ENCODE assay signal across 31 cellular contexts in genomic region chr9:100196828-100197227, GRCh38.
"Had no signal": no experiment of that assay in that cellular context is flagged by ENCODE, and none has a peak within 500 bp of the region (broad histone marks: within the 10 kb centered on the region; RNA-seq: fewer than 3 reads in every experiment).

No MANE protein-coding gene starts in this region.

- H3K27me3 Mint-ChIP-seq: naive B cell; natural killer cell treated with Interleukin-12 subunit alpha and Interleukin-12 subunit beta and Interleukin-15 and Interleukin-18, amount 100 ng/mL, for 72 hours; stimulated activated naive B cell treated with anti-CD40 and anti-IgM and Interleukin-4, amounts not matched to agents 10 μg/mL and 1 μg/mL and 100 μg/mL, for 72 hours had no signal

- DNase-seq: hypothalamus; immature natural killer cell; kidney; left colon; left lung; lower lobe of right lung; mammary epithelial cell; mesenchymal stem cell; naive B cell; nucleus accumbens; posterior cingulate gyrus; psoas muscle; right cardiac atrium; stimulated activated CD4-positive, alpha-beta T cell treated with anti-CD3 and anti-CD28 coated beads, Interleukin-12 subunit alpha, Interleukin-12 subunit beta, amount 100 ng/mL, for 4 hours; stimulated activated CD4-positive, alpha-beta T cell treated with anti-CD3 and anti-CD28 coated beads, Interleukin-15, amount 100 ng/mL, for 24 hours; stimulated activated CD4-positive, alpha-beta T cell treated with anti-CD3 and anti-CD28 coated beads, Interleukin-2, amount 100 ng/mL, for 24 hours; stimulated activated CD4-positive, alpha-beta T cell treated with anti-CD3 and anti-CD28 coated beads, Interleukin-4, amount 100 ng/mL, for 1 hour; stimulated activated naive B cell treated with anti-CD40 and anti-IgM and Interleukin-4, amounts not matched to agents 10 μg/mL and 1 μg/mL and 100 μg/mL, for 72 hours; stimulated activated naive CD8-positive, alpha-beta T cell treated with anti-CD3 and anti-CD28 coated beads, Interleukin-15, Interleukin-2, amounts not matched to agents 100 U/mL and 50 U/mL, for 24 hours; stomach; testis; thyroid gland; transverse colon; upper lobe of right lung had no signal

- H3K27ac Mint-ChIP-seq: immature natural killer cell; natural killer cell treated with Interleukin-12 subunit alpha and Interleukin-12 subunit beta and Interleukin-15 and Interleukin-18, amount 100 ng/mL, for 72 hours; stimulated activated naive B cell treated with anti-CD40 and anti-IgM and Interleukin-4, amounts not matched to agents 10 μg/mL and 1 μg/mL and 100 μg/mL, for 72 hours had no signal

- H3K4me1 Mint-ChIP-seq: immature natural killer cell had no signal

- H3K4me3 Mint-ChIP-seq: immature natural killer cell; mesothelial cell of epicardium; naive B cell; natural killer cell treated with Interleukin-12 subunit alpha and Interleukin-12 subunit beta and Interleukin-15 and Interleukin-18, amount 100 ng/mL, for 72 hours; neural crest cell; stimulated activated naive B cell treated with anti-CD40 and anti-IgM and Interleukin-4, amounts not matched to agents 10 μg/mL and 1 μg/mL and 100 μg/mL, for 72 hours had no signal

- H3K9me3 Mint-ChIP-seq: natural killer cell treated with Interleukin-12 subunit alpha and Interleukin-12 subunit beta and Interleukin-15 and Interleukin-18, amount 100 ng/mL, for 72 hours had no signal

- FAIRE-seq: islet of Langerhans, kidney, pancreas, urothelium cell line had no signal

- ATAC-seq: left colon; left lung; lower lobe of right lung; natural killer cell treated with Interleukin-12 subunit alpha and Interleukin-12 subunit beta and Interleukin-15 and Interleukin-18, amount 100 ng/mL, for 72 hours; psoas muscle; right cardiac atrium; sciatic nerve; stimulated activated naive B cell treated with anti-CD40 and anti-IgM and Interleukin-4, amounts not matched to agents 10 μg/mL and 1 μg/mL and 100 μg/mL, for 72 hours; stimulated activated naive CD8-positive, alpha-beta T cell treated with anti-CD3 and anti-CD28 coated beads, Interleukin-15, Interleukin-2, amounts not matched to agents 100 U/mL and 50 U/mL, for 24 hours; upper lobe of right lung had no signal
